In the genomic region with DNA sequence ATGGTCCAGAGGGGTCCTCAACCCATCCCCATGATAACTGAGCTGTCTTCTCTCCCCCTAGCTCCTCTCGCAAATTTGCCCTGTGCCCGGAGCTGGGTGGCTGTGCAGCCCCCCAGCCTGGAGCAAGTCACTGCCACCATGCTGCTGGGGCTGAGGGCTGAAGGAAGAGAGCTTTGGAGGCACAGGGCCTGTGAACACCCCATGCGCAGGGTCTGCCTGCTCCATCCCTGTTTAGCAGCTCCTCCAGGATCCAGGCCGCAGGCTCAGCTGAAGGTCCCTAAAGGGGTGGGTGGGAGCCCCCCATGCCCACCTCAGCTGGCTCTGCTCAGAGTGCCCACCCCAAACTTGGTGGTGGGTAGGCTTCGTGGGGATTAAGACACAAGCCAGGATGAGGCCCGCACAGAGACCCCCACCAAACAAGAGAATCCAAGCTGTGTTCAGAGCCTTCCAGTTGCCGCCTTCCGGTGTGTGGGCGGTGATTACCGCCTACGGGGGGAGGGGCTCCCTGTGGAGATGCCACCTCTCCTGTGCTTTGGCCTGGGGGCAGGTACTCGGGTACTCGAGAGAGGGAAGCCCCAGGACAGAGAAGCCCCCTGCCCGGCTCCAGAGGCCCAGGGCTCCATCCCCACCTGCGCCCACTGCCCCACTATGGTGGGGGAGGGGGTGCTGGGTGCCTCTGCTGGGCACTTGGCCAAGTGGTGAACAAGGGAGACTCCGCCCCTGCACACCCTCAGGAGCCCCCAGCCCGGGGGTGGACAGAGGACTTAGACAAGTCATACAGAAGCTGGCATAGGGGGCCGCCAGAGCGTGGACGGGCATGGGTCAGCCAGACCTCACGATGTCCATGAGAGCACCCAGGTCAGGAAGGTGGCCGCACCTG, we compare ENCODE assay signal across 11 cellular contexts. TPM values are rescaled to one million over a fixed set of nuclear protein-coding genes. Genes with fewer than 3 reads are reported as not detected.
A peak's percentile ranks its signal among the peaks of the same experiment; 100 is the strongest.
DNase-seq lines count a peak whose midpoint lies in the region; ATAC-seq and TF ChIP-seq lines count a peak whose summit lies in the region.
"Had no signal": no experiment of that assay in that cellular context is flagged by ENCODE, and none has a peak within 500 bp of the region (broad histone marks: within the 10 kb centered on the region; RNA-seq: fewer than 3 reads in every experiment).

No MANE protein-coding gene starts in this region.

- POLR2A ChIA-PET in activated B cell treated with CpG ODN at 0.5 μM for 24 hours (lab: Charles Lee): interaction anchor here (0.7 to 0.8 kb wide), 2 partner anchors 25 to 361 kb away, joined by 3 to 5 read pairs; no protein-coding TSS in a partner anchor

- H3K4me3 ChIP-seq in CD4-positive, CD25-positive, alpha-beta regulatory T cell (ENCODE audit: low read depth, low read length): no peak overlapping the region

- no peak for TF ChIP-seq CTCF in activated B cell treated with CpG ODN at 0.5 μM for 24 hours (IDR thresholded peaks at IDR 0.05)

- H3K36me3 ChIP-seq in CD4-positive, CD25-positive, alpha-beta regulatory T cell (ENCODE audit: control insufficient read depth, insufficient read depth, low read length): no peaks in the 10 kb centered on the region
- H3K36me3 ChIP-seq: transverse colon had no signal

- intact Hi-C loops in activated B cell treated with CpG ODN at 0.5 μM for 24 hours (cut with micrococcal nuclease): no loop called here

- H3K4me3 Mint-ChIP-seq in CD4-positive, CD25-positive, alpha-beta regulatory T cell: peak overlapping the region; percentile 66 to 88 (median 72)
- peak overlapping the region; percentile 75 for H3K4me3 Mint-ChIP-seq in activated B cell treated with CpG ODN at 0.5 μM for 24 hours
- peak overlapping the region; percentile 54 to 89 (median 77) for H3K4me3 Mint-ChIP-seq in naive B cell

- peaks cover 35% of the 10 kb centered on the region for H3K4me1 ChIP-seq in CD4-positive, CD25-positive, alpha-beta regulatory T cell (ENCODE audit: control insufficient read depth, insufficient read depth, low read length, poor library complexity, severe bottlenecking)

- CTCF ChIA-PET in activated B cell treated with CpG ODN at 0.5 μM for 24 hours (lab: Charles Lee): interaction anchor here (1.3 kb wide), 1 partner anchor 114 kb away, joined by 3 read pairs; no protein-coding TSS in a partner anchor

- no peaks in the 10 kb centered on the region for H3K36me3 Mint-ChIP-seq in CD4-positive, CD25-positive, alpha-beta regulatory T cell
- H3K36me3 Mint-ChIP-seq in activated B cell treated with CpG ODN at 0.5 μM for 24 hours (ENCODE audit: low read depth) (no peaks in the 10 kb centered on the region), naive B cell (peaks cover 0 to 7% of the 10 kb centered on the region in 2 donors)

- peaks cover 0 to 1% (median 0%) of the 10 kb centered on the region in 7 donors for H3K9me3 Mint-ChIP-seq in CD4-positive, CD25-positive, alpha-beta regulatory T cell
- H3K9me3 Mint-ChIP-seq in activated B cell treated with CpG ODN at 0.5 μM for 24 hours (no peaks in the 10 kb centered on the region), naive B cell (no peaks in the 10 kb centered on the region)

- H3K27me3 ChIP-seq in CD4-positive, CD25-positive, alpha-beta regulatory T cell (ENCODE audit: control insufficient read depth, insufficient read depth, low read length): peaks cover 3% of the 10 kb centered on the region

- ATAC-seq in CD4-positive, CD25-positive, alpha-beta regulatory T cell (ENCODE audit: low read depth in 2 of 2): no peak
- ATAC-seq in activated B cell treated with CpG ODN at 0.5 μM for 24 hours (ENCODE audit: low read depth) (no peak), naive B cell (ENCODE audit: low read depth in 2 of 2) (no peak), HG03139 (IDR thresholded peaks at IDR 0.05; ENCODE audit: unreplicated experiment) (no peak), GM18498 (IDR thresholded peaks at IDR 0.05; ENCODE audit: unreplicated experiment) (no peak)

- DNase-seq in NCI-H146 (lab: John Stamatoyannopoulos, UW): peak; percentile 37
- DNase-seq in NCI-H146 treated with DMSO at 0.1 percent for 48 hours (lab: John Stamatoyannopoulos, UW; ENCODE audit: unreplicated experiment): no peak
- DNase-seq in CD4-positive, CD25-positive, alpha-beta regulatory T cell: no peak
- DNase-seq in activated B cell treated with CpG ODN at 0.5 μM for 24 hours: no peak
- DNase-seq in naive B cell: no peak
- DNase-seq in NOMO-1 treated with DMSO at 0.1 percent for 48 hours (lab: John Stamatoyannopoulos, UW; ENCODE audit: unreplicated experiment): no peak
- DNase-seq: EL, foreskin melanocyte, transverse colon had no signal

- no peak overlapping the region for H3K27ac ChIP-seq in CD4-positive, CD25-positive, alpha-beta regulatory T cell (ENCODE audit: insufficient read depth, low read length, poor library complexity, severe bottlenecking)
- H3K27ac ChIP-seq: transverse colon had no signal

- no peaks in the 10 kb centered on the region for H3K9me3 ChIP-seq in CD4-positive, CD25-positive, alpha-beta regulatory T cell (ENCODE audit: control insufficient read depth in 2 of 2, low read length in 2 of 2)
- H3K9me3 ChIP-seq: transverse colon had no signal

- no peak overlapping the region for H3K27ac Mint-ChIP-seq in CD4-positive, CD25-positive, alpha-beta regulatory T cell
- H3K27ac Mint-ChIP-seq in activated B cell treated with CpG ODN at 0.5 μM for 24 hours (no peak overlapping the region), naive B cell (peak overlapping the region in 4 of 6 donors; percentile 61 to 88 (median 76))

- H3K27me3 Mint-ChIP-seq in CD4-positive, CD25-positive, alpha-beta regulatory T cell: peaks cover 22% of the 10 kb centered on the region
- peaks cover 22% of the 10 kb centered on the region for H3K27me3 Mint-ChIP-seq in activated B cell treated with CpG ODN at 0.5 μM for 24 hours
- peaks cover 5 to 41% (median 25%) of the 10 kb centered on the region in 3 donors for H3K27me3 Mint-ChIP-seq in naive B cell

- H3K4me1 Mint-ChIP-seq in CD4-positive, CD25-positive, alpha-beta regulatory T cell: peaks cover 0 to 33% (median 12%) of the 10 kb centered on the region in 4 donors
- H3K4me1 Mint-ChIP-seq in activated B cell treated with CpG ODN at 0.5 μM for 24 hours (peaks cover 24% of the 10 kb centered on the region), naive B cell (peaks cover 16 to 22% (median 22%) of the 10 kb centered on the region in 3 donors)

RNA-seq across cellular contexts. Expression of a gene that starts 1.4 kb away (rescaled TPM):
- 1.4 TPM for total RNA-seq in CD4-positive, CD25-positive, alpha-beta regulatory T cell
- under 1 TPM in 2 of 4 donors, not detected in 2; 0.05 to 0.23 TPM for polyA plus RNA-seq in CD4-positive, CD25-positive, alpha-beta regulatory T cell
- total RNA-seq in activated B cell treated with CpG ODN at 0.5 μM for 24 hours: 0.07 and 0.44 TPM in 2 replicates
- polyA plus RNA-seq in naive B cell (ENCODE audit: low read depth in 6 of 6): not detected

RNA-seq across cellular contexts. Expression of a gene that starts 11.1 kb away (rescaled TPM):
- total RNA-seq in CD4-positive, CD25-positive, alpha-beta regulatory T cell: 15.3 TPM
- polyA plus RNA-seq in CD4-positive, CD25-positive, alpha-beta regulatory T cell: 10 to 100 TPM in 2 of 4 donors, 1 to 10 TPM in 2; 6.5 to 18.1 (median 10.6) TPM
- total RNA-seq in activated B cell treated with CpG ODN at 0.5 μM for 24 hours: 15.1 and 15.2 TPM in 2 replicates
- 10 to 100 TPM in 2 of 6 donors, 1 to 10 TPM in 4; 4.4 to 20.6 (median 9.1) TPM for polyA plus RNA-seq in naive B cell (ENCODE audit: low read depth in 6 of 6)

Comparison
In these comparisons a context has a peak if more than half of its experiments do, and no peak if none do; other contexts are left out.
1. H3K27ac Mint-ChIP-seq: peak in naive B cell (4 of 6); none in CD4-positive, CD25-positive, alpha-beta regulatory T cell (0 of 3) and activated B cell treated with CpG ODN at 0.5 μM for 24 hours (single experiment).
2. Peak in every context shown above with its lines, with median percentiles within 50 percentile points of each other: H3K4me3 Mint-ChIP-seq.